In genomic region chr18:506264-506663, GRCh38 we compare ENCODE assay signal across 24 cellular contexts. TPM values are rescaled to one million over a fixed set of nuclear protein-coding genes. Genes with fewer than 3 reads are reported as not detected.
DNase-seq lines count a peak whose midpoint lies in the region; FAIRE-seq and TF ChIP-seq lines count a peak whose summit lies in the region.
"Had no signal": no experiment of that assay in that cellular context is flagged by ENCODE, and none has a peak within 500 bp of the region (broad histone marks: within the 10 kb centered on the region; RNA-seq: fewer than 3 reads in every experiment).

No MANE protein-coding gene starts in this region.

- intact Hi-C loops in endothelial cell of umbilical vein (cut with micrococcal nuclease) = no loop called here
- intact Hi-C loops in stomach (cut with DNase I; ENCODE audit: low total_unique reads) = no loop called here

- H4K12ac ChIP-seq in trophoblast cell (ENCODE audit: low read depth, low read length) = no peak overlapping the region

- no peak overlapping the region for H4K91ac ChIP-seq in trophoblast cell (ENCODE audit: low read depth, low read length)

- no peak overlapping the region for H3K9ac ChIP-seq in endothelial cell of umbilical vein (replicated peaks; ENCODE audit: extremely low read depth, insufficient read depth, low read length)
- no peak overlapping the region for H3K9ac ChIP-seq in trophoblast cell (ENCODE audit: low read length)
- H3K9ac ChIP-seq: BLaER1 treated with 17β-estradiol and CSF1 and Interleukin-3, amounts not matched to agents 10 nM and 100 nM had no signal

- H3K36me3 ChIP-seq in endothelial cell of umbilical vein (ENCODE audit: control insufficient read depth in 2 of 2, extremely low read depth in 1 of 2, insufficient read depth in 2 of 2, low read length in 2 of 2) = no peaks in the 10 kb centered on the region
- no peaks in the 10 kb centered on the region for H3K36me3 ChIP-seq in trophoblast cell (ENCODE audit: control insufficient read depth in 1 of 2, insufficient read depth in 2 of 2, low read length in 2 of 2)
- no peaks in the 10 kb centered on the region for H3K36me3 ChIP-seq in stomach
- H3K36me3 ChIP-seq: BLaER1 treated with 17β-estradiol and CSF1 and Interleukin-3, amounts not matched to agents 10 nM and 100 nM had no signal

- H3K9me3 ChIP-seq in endothelial cell of umbilical vein (replicated peaks; ENCODE audit: control insufficient read depth, insufficient read depth, low read length) (no peaks in the 10 kb centered on the region), trophoblast cell (ENCODE audit: insufficient read depth, low read depth, low read length) (no peaks in the 10 kb centered on the region), stomach (no peaks in the 10 kb centered on the region)
- H3K9me3 ChIP-seq: BLaER1 treated with 17β-estradiol and CSF1 and Interleukin-3, amounts not matched to agents 10 nM and 100 nM had no signal

- H4K20me1 ChIP-seq in endothelial cell of umbilical vein (replicated peaks; ENCODE audit: control insufficient read depth, extremely low read depth, insufficient read depth, low read length) = no peaks in the 10 kb centered on the region
- H4K20me1 ChIP-seq: BLaER1 treated with 17β-estradiol and CSF1 and Interleukin-3, amounts not matched to agents 10 nM and 100 nM had no signal

- peaks cover 0 to 3% of the 10 kb centered on the region in 2 experiments for H3K27me3 ChIP-seq in endothelial cell of umbilical vein (ENCODE audit: control insufficient read depth in 2 of 2, insufficient read depth in 2 of 2, low read length in 2 of 2)
- H3K27me3 ChIP-seq in trophoblast cell (ENCODE audit: insufficient read depth, low read length) = peaks cover 3% of the 10 kb centered on the region
- peaks cover 0 to 8% (median under 1%) of the 10 kb centered on the region in 3 donors for H3K27me3 ChIP-seq in stomach

- CTCF ChIA-PET in endothelial cell of umbilical vein (lab: Charles Lee) = interaction anchor here (1.1 kb wide), 1 partner anchor 11 kb away, joined by 3 read pairs; no protein-coding TSS in a partner anchor

- H3K4me1 ChIP-seq in endothelial cell of umbilical vein (ENCODE audit: control insufficient read depth, extremely low read depth, insufficient read depth, low read length) = no peaks in the 10 kb centered on the region
- peaks cover 8 to 10% of the 10 kb centered on the region in 2 experiments for H3K4me1 ChIP-seq in trophoblast cell (ENCODE audit: control insufficient read depth in 1 of 2, insufficient read depth in 2 of 2, low read length in 2 of 2)
- peaks cover 0 to 2% (median under 1%) of the 10 kb centered on the region in 4 donors for H3K4me1 ChIP-seq in stomach

- H3K23ac ChIP-seq in trophoblast cell (ENCODE audit: low read length) = no peak overlapping the region

- WGBS in trophoblast cell (ENCODE audit: extremely low coverage, insufficient coverage, insufficient read length) = no CpG with 5 or more reads among the region's 1 CpG
- 74 to 97% (median 89%) methylated on average over 1 of the region's 1 CpG for WGBS in stomach, 5 donors

- no peak for TF ChIP-seq POLR2A in endothelial cell of umbilical vein (IDR thresholded peaks at IDR 0.05; ENCODE audit: low read depth, low read length)
- no peak for TF ChIP-seq POLR2A in stomach (IDR thresholded peaks at IDR 0.05)

- H3K14ac ChIP-seq in trophoblast cell (ENCODE audit: low read length) = no peak overlapping the region

- H2BK12ac ChIP-seq in trophoblast cell (ENCODE audit: low read length) = no peak overlapping the region

- BruUV-seq in endothelial cell of umbilical vein (replicated peaks; lab: Mats Ljungman, UMichigan) = no TSS peak

- dilution Hi-C loops in endothelial cell of umbilical vein (cut with MboI; ENCODE audit: extremely low pct_ligation_motif_present, low sequenced_read_pairs) = no loop called here

- no peak overlapping the region for H2BK5ac ChIP-seq in trophoblast cell (ENCODE audit: low read depth, low read length, poor library complexity)

- H2BK120ac ChIP-seq in trophoblast cell (ENCODE audit: insufficient read depth, low read length, poor library complexity) = no peak overlapping the region

- no peak overlapping the region for H4K8ac ChIP-seq in trophoblast cell (ENCODE audit: low read depth, low read length)

- no peak for FAIRE-seq in endothelial cell of umbilical vein (lab: Jason Lieb, UNC)
- FAIRE-seq: G401.6 had no signal

- H3K9me1 ChIP-seq in endothelial cell of umbilical vein (replicated peaks; ENCODE audit: control insufficient read depth, extremely low read depth, insufficient read depth, low read length) = no peaks in the 10 kb centered on the region

- TF ChIP-seq CTCF in AG10803 (conservative IDR thresholded peaks at IDR 0.05; ENCODE audit: low read length) (no peak), endothelial cell of umbilical vein (IDR thresholded peaks at IDR 0.05; ENCODE audit: extremely low read depth in 1 of 2, insufficient read depth in 1 of 2, low read depth in 1 of 2, low read length in 2 of 2) (no peak), stomach (IDR thresholded peaks at IDR 0.05) (no peak)

- no peaks in the 10 kb centered on the region for H3K79me2 ChIP-seq in endothelial cell of umbilical vein (ENCODE audit: control insufficient read depth, insufficient read depth, low read length)
- no peaks in the 10 kb centered on the region for H3K79me2 ChIP-seq in trophoblast cell (ENCODE audit: control insufficient read depth, insufficient read depth, low read length, poor library complexity)

- H2AK5ac ChIP-seq in trophoblast cell (ENCODE audit: low read length) = no peak overlapping the region

- H3K4me3 ChIP-seq in AG10803 (ENCODE audit: low read length) = no peak overlapping the region
- no peak overlapping the region for H3K4me3 ChIP-seq in endothelial cell of umbilical vein (replicated peaks in 1 of 3; ENCODE audit: insufficient read depth in 1 of 3, low read depth in 1 of 3, low read length in 3 of 3)
- H3K4me3 ChIP-seq in trophoblast cell (ENCODE audit: low read depth, low read length) = no peak overlapping the region
- H3K4me3 ChIP-seq in stomach = no peak overlapping the region
- H3K4me3 ChIP-seq: BLaER1 treated with 17β-estradiol and CSF1 and Interleukin-3, amounts not matched to agents 10 nM and 100 nM; GM12878 had no signal

- H3K4me2 ChIP-seq in endothelial cell of umbilical vein (ENCODE audit: insufficient read depth, low read length) (no peak overlapping the region), trophoblast cell (ENCODE audit: low read length) (no peak overlapping the region)
- H3K4me2 ChIP-seq: BLaER1 treated with 17β-estradiol and CSF1 and Interleukin-3, amounts not matched to agents 10 nM and 100 nM had no signal

- POLR2A ChIA-PET in endothelial cell of umbilical vein (lab: Charles Lee) = no interaction called here

- no peak overlapping the region for H3K18ac ChIP-seq in trophoblast cell (ENCODE audit: low read length)

- no peak overlapping the region for H2AFZ ChIP-seq in endothelial cell of umbilical vein (ENCODE audit: low read depth, low read length)
- H2AFZ ChIP-seq in trophoblast cell (ENCODE audit: insufficient read depth, low read length, poor library complexity) = no peak overlapping the region

- DNase-seq in AG10803 (ENCODE audit: low read depth) = peak; percentile 29
- DNase-seq in M059J (ENCODE audit: low read depth) = peak; percentile 47
- peak; percentile 40 for DNase-seq in endothelial cell of umbilical vein (ENCODE audit: low read depth, low spot score)
- DNase-seq in trophoblast cell = peak; percentile 46 to 82
- DNase-seq in NCI-H748 treated with DMSO at 0.1 percent for 48 hours (lab: John Stamatoyannopoulos, UW) = no peak
- DNase-seq in activated CD8-positive, alpha-beta memory T cell treated with anti-CD3 and anti-CD28 coated beads for 24 hours = no peak
- no peak for DNase-seq in stomach
- DNase-seq: AML-193; CD4-positive, alpha-beta T cell; DMS53; Karpas-422; MV-4-11; NCI-H1105 treated with DMSO at 0.1 percent for 48 hours; NCI-H1930; NCI-H2107; NCI-H446 treated with DMSO at 0.1 percent for 48 hours; NCI-H526; SHP77 had no signal

- H3K4ac ChIP-seq in trophoblast cell (ENCODE audit: low read depth, low read length) = no peak overlapping the region

- H3K79me1 ChIP-seq in trophoblast cell (ENCODE audit: low read length) = no peaks in the 10 kb centered on the region

- H3K27ac ChIP-seq in endothelial cell of umbilical vein (ENCODE audit: insufficient read depth, low read depth, low read length) = no peak overlapping the region
- no peak overlapping the region for H3K27ac ChIP-seq in trophoblast cell (ENCODE audit: low read depth, low read length)
- H3K27ac ChIP-seq in stomach = no peak overlapping the region
- H3K27ac ChIP-seq: BLaER1 treated with 17β-estradiol and CSF1 and Interleukin-3, amounts not matched to agents 10 nM and 100 nM; RWPE1 had no signal

- TF ChIP-seq EP300 in stomach (IDR thresholded peaks at IDR 0.05) = no peak

TF ChIP-seq in endothelial cell of umbilical vein, 7 proteins besides CTCF, POLR2A, EP300 and RAD21:
- no peak for TF ChIP-seq EZH2 (IDR thresholded peaks at IDR 0.05; ENCODE audit: borderline replicate concordance, low read depth, low read length, severe bottlenecking)
- TF ChIP-seq MYC (IDR thresholded peaks at IDR 0.05; ENCODE audit: low read depth, low read length) = no peak
- no peak for TF ChIP-seq FOS (IDR thresholded peaks at IDR 0.05; ENCODE audit: borderline replicate concordance, insufficient read depth, low read length)
- TF ChIP-seq GATA2 (IDR thresholded peaks at IDR 0.05; ENCODE audit: insufficient read depth, insufficient read length, low read depth, low read length) = no peak
- TF ChIP-seq MAX (IDR thresholded peaks at IDR 0.05; ENCODE audit: insufficient read depth, insufficient read length) = no peak
- no peak for TF ChIP-seq POLR2AphosphoS5 (IDR thresholded peaks at IDR 0.05; ENCODE audit: insufficient read depth, low read depth, low read length)
- TF ChIP-seq JUN (IDR thresholded peaks at IDR 0.05; ENCODE audit: borderline replicate concordance, insufficient read depth, insufficient read length, low read depth) = no peak

RNA-seq across cellular contexts. Expression of gene COLEC12, which starts 5.8 kb away (rescaled TPM):
- 39.2 and 61.2 TPM in 2 replicates for total RNA-seq in M059J (2014; rRNA removed; shearing (Covaris generic))
- 13.8 and 17.1 TPM in 2 replicates for total RNA-seq in endothelial cell of umbilical vein
- polyA plus RNA-seq in endothelial cell of umbilical vein = 7.6 and 8.0 TPM in 2 replicates
- 6.0 and 7.4 TPM in 2 replicates for polyA plus RNA-seq in endothelial cell of umbilical vein (2011; cell fraction: cytosol; rRNA removed)
- polyA plus RNA-seq in endothelial cell of umbilical vein (2011; cell fraction: nucleus; rRNA removed) = 8.7 and 11.4 TPM in 2 replicates
- polyA plus RNA-seq in endothelial cell of umbilical vein (2012) = 6.0 and 8.4 TPM in 2 replicates
- polyA minus RNA-seq in endothelial cell of umbilical vein = 6.6 and 8.5 TPM in 2 replicates
- not detected for polyA minus RNA-seq in endothelial cell of umbilical vein (2011; cell fraction: cytosol; rRNA and poly(A)+ RNA removed)
- polyA minus RNA-seq in endothelial cell of umbilical vein (2011; cell fraction: nucleus; rRNA and poly(A)+ RNA removed) = 6.1 and 7.1 TPM in 2 replicates
- polyA plus RNA-seq in trophoblast cell (2013) = 15.0 and 15.2 TPM in 2 replicates
- 10 to 100 TPM in 2 of 5 donors, 1 to 10 TPM in 3; 5.2 to 37.5 (median 8.0) TPM for total RNA-seq in stomach
- 1 to 10 TPM; 1.7 to 2.1 (median 1.8) TPM for polyA plus RNA-seq in stomach
- total RNA-seq: A172; CD4-positive, alpha-beta T cell; HT-29 had no signal

Comparison
In these comparisons a context has a peak if more than half of its experiments do, and no peak if none do; other contexts are left out.
1. DNase-seq: peak in AG10803 (single experiment), M059J (single experiment), endothelial cell of umbilical vein (single experiment) and trophoblast cell (2 of 2); none in NCI-H748 treated with DMSO at 0.1 percent for 48 hours (single experiment), activated CD8-positive, alpha-beta memory T cell treated with anti-CD3 and anti-CD28 coated beads for 24 hours (single experiment) and stomach (single experiment).